Comparison of ENCODE assay signal across 1 cellular context in genomic region chr17:42781639-42782401, GRCh38.
TF ChIP-seq lines count a peak whose summit lies in the region.

No MANE protein-coding gene starts in this region.

TF ChIP-seq in HepG2, 621 proteins besides CTCF, POLR2A, EP300 and RAD21 (continued from another document and continues in another):
- TF ChIP-seq IKZF5 (CRISPR knock-in tag; IDR thresholded peaks at IDR 0.05) = 0 out of 2 replicates have a peak, but pooled peaks have one; percentile 5
- no peak; the same call in 1 of the 2 replicates for TF ChIP-seq ZBTB26 (CRISPR knock-in tag; IDR thresholded peaks at IDR 0.05; ENCODE audit: borderline replicate concordance)
- TF ChIP-seq IKZF4 (CRISPR knock-in tag; IDR thresholded peaks at IDR 0.05; ENCODE audit: borderline replicate concordance, low read depth, not compliant biosample characterization) = no peak
- no peak for TF ChIP-seq ZBTB49 (CRISPR knock-in tag; IDR thresholded peaks at IDR 0.05; ENCODE audit: borderline replicate concordance)
- TF ChIP-seq LCORL (IDR thresholded peaks at IDR 0.05) = no peak
- peak; percentile 26; the same call in 1 of the 2 replicates for TF ChIP-seq LCORL (CRISPR knock-in tag; IDR thresholded peaks at IDR 0.05)
- TF ChIP-seq, protein P1, sequence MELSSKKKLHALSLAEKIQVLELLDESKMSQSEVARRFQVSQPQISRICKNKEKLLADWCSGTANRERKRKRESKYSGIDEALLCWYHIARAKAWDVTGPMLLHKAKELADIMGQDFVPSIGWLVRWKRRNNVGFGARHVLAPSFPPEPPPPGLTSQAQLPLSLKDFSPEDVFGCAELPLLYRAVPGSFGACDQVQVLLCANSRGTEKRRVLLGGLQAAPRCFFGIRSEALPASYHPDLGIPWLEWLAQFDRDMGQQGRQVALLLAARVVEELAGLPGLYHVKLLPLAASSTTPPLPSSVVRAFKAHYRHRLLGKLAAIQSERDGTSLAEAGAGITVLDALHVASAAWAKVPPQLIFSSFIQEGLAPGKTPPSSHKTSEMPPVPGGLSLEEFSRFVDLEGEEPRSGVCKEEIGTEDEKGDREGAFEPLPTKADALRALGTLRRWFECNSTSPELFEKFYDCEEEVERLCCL (CRISPR knock-in tag; IDR thresholded peaks at IDR 0.05; ENCODE audit: borderline replicate concordance) = no peak
- no peak for TF ChIP-seq CBX1 (IDR thresholded peaks at IDR 0.05; ENCODE audit: low read depth)
- no peak for TF ChIP-seq ZBTB46 (CRISPR knock-in tag; IDR thresholded peaks at IDR 0.05; ENCODE audit: borderline replicate concordance)
- no peak for TF ChIP-seq DNMT3B (CRISPR knock-in tag; conservative IDR thresholded peaks at IDR 0.05)
- TF ChIP-seq, protein P2, sequence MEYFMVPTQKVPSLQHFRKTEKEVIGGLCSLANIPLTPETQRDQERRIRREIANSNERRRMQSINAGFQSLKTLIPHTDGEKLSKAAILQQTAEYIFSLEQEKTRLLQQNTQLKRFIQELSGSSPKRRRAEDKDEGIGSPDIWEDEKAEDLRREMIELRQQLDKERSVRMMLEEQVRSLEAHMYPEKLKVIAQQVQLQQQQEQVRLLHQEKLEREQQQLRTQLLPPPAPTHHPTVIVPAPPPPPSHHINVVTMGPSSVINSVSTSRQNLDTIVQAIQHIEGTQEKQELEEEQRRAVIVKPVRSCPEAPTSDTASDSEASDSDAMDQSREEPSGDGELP (IDR thresholded peaks at IDR 0.05; ENCODE audit: borderline replicate concordance, low read depth) = no peak
- no peak for TF ChIP-seq KIAA2018 (CRISPR knock-in tag; IDR thresholded peaks at IDR 0.05; ENCODE audit: borderline replicate concordance)
- TF ChIP-seq ATRX (CRISPR knock-in tag; IDR thresholded peaks at IDR 0.05; ENCODE audit: borderline replicate concordance) = no peak
- TF ChIP-seq ZBTB1 (CRISPR knock-in tag; IDR thresholded peaks at IDR 0.05; ENCODE audit: borderline replicate concordance) = no peak
- TF ChIP-seq, protein P3, sequence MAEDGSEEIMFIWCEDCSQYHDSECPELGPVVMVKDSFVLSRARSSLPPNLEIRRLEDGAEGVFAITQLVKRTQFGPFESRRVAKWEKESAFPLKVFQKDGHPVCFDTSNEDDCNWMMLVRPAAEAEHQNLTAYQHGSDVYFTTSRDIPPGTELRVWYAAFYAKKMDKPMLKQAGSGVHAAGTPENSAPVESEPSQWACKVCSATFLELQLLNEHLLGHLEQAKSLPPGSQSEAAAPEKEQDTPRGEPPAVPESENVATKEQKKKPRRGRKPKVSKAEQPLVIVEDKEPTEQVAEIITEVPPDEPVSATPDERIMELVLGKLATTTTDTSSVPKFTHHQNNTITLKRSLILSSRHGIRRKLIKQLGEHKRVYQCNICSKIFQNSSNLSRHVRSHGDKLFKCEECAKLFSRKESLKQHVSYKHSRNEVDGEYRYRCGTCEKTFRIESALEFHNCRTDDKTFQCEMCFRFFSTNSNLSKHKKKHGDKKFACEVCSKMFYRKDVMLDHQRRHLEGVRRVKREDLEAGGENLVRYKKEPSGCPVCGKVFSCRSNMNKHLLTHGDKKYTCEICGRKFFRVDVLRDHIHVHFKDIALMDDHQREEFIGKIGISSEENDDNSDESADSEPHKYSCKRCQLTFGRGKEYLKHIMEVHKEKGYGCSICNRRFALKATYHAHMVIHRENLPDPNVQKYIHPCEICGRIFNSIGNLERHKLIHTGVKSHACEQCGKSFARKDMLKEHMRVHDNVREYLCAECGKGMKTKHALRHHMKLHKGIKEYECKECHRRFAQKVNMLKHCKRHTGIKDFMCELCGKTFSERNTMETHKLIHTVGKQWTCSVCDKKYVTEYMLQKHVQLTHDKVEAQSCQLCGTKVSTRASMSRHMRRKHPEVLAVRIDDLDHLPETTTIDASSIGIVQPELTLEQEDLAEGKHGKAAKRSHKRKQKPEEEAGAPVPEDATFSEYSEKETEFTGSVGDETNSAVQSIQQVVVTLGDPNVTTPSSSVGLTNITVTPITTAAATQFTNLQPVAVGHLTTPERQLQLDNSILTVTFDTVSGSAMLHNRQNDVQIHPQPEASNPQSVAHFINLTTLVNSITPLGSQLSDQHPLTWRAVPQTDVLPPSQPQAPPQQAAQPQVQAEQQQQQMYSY (CRISPR knock-in tag; IDR thresholded peaks at IDR 0.05) = no peak
- no peak for TF ChIP-seq PRPF4 (IDR thresholded peaks at IDR 0.05; ENCODE audit: low read depth, low read length, poor library complexity, severe bottlenecking)
- TF ChIP-seq ZNF670 (CRISPR knock-in tag; IDR thresholded peaks at IDR 0.05; ENCODE audit: borderline replicate concordance) = no peak
- TF ChIP-seq ZSCAN21 (CRISPR knock-in tag; IDR thresholded peaks at IDR 0.05; ENCODE audit: borderline replicate concordance) = no peak; the same call in 1 of the 2 replicates
- no peak for TF ChIP-seq WIZ (CRISPR knock-in tag; IDR thresholded peaks at IDR 0.05)
- no peak for TF ChIP-seq SATB2 (CRISPR knock-in tag; IDR thresholded peaks at IDR 0.05)
- TF ChIP-seq ZNF563 (CRISPR knock-in tag; IDR thresholded peaks at IDR 0.05) = peak; percentile 17; the same call in 1 of the 2 replicates
- no peak for TF ChIP-seq GPBP1L1 (CRISPR knock-in tag; IDR thresholded peaks at IDR 0.05)
- no peak for TF ChIP-seq PHF8 (CRISPR knock-in tag; IDR thresholded peaks at IDR 0.05)
- TF ChIP-seq GABPA (IDR thresholded peaks at IDR 0.05; ENCODE audit: low read depth, low read length) = no peak
- no peak for TF ChIP-seq GABPA (CRISPR knock-in tag; IDR thresholded peaks at IDR 0.05; ENCODE audit: low read depth)
- TF ChIP-seq ZNF441 (CRISPR knock-in tag; IDR thresholded peaks at IDR 0.05; ENCODE audit: borderline replicate concordance) = no peak
- TF ChIP-seq SNAPC2 (CRISPR knock-in tag; IDR thresholded peaks at IDR 0.05) = no peak
- no peak for TF ChIP-seq NFE2L2 (IDR thresholded peaks at IDR 0.05; ENCODE audit: low read length)
- no peak for TF ChIP-seq CSRNP1 (CRISPR knock-in tag; IDR thresholded peaks at IDR 0.05)
- TF ChIP-seq SIX4 (CRISPR knock-in tag; IDR thresholded peaks at IDR 0.05) = no peak
